In the genomic region with DNA sequence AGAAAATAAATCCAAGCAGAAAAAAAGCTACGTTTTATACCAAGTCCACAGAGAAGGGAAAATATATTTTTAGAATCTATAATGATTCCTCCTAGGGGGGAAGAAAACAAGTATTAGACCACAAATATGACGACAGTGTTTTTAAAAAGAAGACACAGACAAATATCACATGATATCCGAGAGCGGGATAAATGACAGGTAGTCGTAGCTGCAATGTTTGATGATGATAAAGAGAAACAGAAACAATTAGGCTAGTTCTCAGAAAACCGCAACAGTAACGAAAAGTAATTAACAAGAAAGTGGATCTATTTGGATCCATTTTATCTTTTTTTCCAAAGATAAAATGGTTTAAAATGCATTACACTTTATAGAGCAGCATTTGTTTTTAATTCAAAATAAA, we compare ENCODE assay signal across 8 cellular contexts. TPM values are rescaled to one million over a fixed set of nuclear protein-coding genes. Genes with fewer than 3 reads are reported as not detected.
DNase-seq lines count a peak whose midpoint lies in the region; ATAC-seq, FAIRE-seq and TF ChIP-seq lines count a peak whose summit lies in the region.

No MANE protein-coding gene starts in this region.

- DNase-seq in Caco-2 (no peak), endodermal cell (no peak), osteocyte (ENCODE audit: extremely low spot score, unreplicated experiment) (no peak), A172 (ENCODE audit: low spot score) (no peak), GM03348 (ENCODE audit: low spot score) (no peak), D721Med (ENCODE audit: insufficient read length, low spot score) (no peak)

- peaks cover 23% of the 10 kb centered on the region for H3K4me1 Mint-ChIP-seq in Caco-2 (ENCODE audit: low read depth, unreplicated experiment)
- H3K4me1 Mint-ChIP-seq in endodermal cell: peaks cover 30% of the 10 kb centered on the region
- peaks cover 53% of the 10 kb centered on the region for H3K4me1 Mint-ChIP-seq in osteocyte (ENCODE audit: unreplicated experiment)

- peak overlapping the region; percentile 77 for H3K4me3 Mint-ChIP-seq in Caco-2 (ENCODE audit: unreplicated experiment)
- peak overlapping the region; percentile 86 for H3K4me3 Mint-ChIP-seq in endodermal cell
- peak overlapping the region; percentile 86 for H3K4me3 Mint-ChIP-seq in osteocyte (ENCODE audit: unreplicated experiment)

- BruUV-seq in Caco-2 (replicated peaks; lab: Mats Ljungman, UMichigan): no TSS peak

- H3K36me3 ChIP-seq in Caco-2 (ENCODE audit: control insufficient read depth, insufficient read depth, low read length) (no peaks in the 10 kb centered on the region), OCI-LY3 (replicated peaks; ENCODE audit: low read depth, low read length) (peaks cover 21% of the 10 kb centered on the region), endodermal cell (ENCODE audit: control insufficient read depth, insufficient read depth, low read length) (peaks cover 31% of the 10 kb centered on the region)

- TF ChIP-seq CTCF in Caco-2 (IDR thresholded peaks at IDR 0.05; ENCODE audit: insufficient read depth in 1 of 2, low read depth in 1 of 2, low read length in 1 of 2, severe bottlenecking in 1 of 2, unreplicated experiment in 1 of 2) (no peak), OCI-LY3 (IDR thresholded peaks at IDR 0.05; ENCODE audit: low read depth, low read length) (no peak), endodermal cell (conservative IDR thresholded peaks at IDR 0.05) (no peak), osteocyte (IDR thresholded peaks at IDR 0.05) (no peak), D721Med (IDR thresholded peaks at IDR 0.05; ENCODE audit: insufficient read depth, missing control alignments) (no peak)

- H3K27me3 Mint-ChIP-seq in Caco-2 (ENCODE audit: insufficient read depth, unreplicated experiment): no peaks in the 10 kb centered on the region
- no peaks in the 10 kb centered on the region for H3K27me3 Mint-ChIP-seq in endodermal cell (ENCODE audit: insufficient read depth)
- H3K27me3 Mint-ChIP-seq in osteocyte (ENCODE audit: unreplicated experiment): no peaks in the 10 kb centered on the region

- H3K9me3 Mint-ChIP-seq in Caco-2 (ENCODE audit: unreplicated experiment) (no peaks in the 10 kb centered on the region), endodermal cell (peaks cover 19% of the 10 kb centered on the region), osteocyte (ENCODE audit: unreplicated experiment) (no peaks in the 10 kb centered on the region)

- POLR2A ChIA-PET in Caco-2 (lab: Charles Lee): interaction anchor here (2.1 kb wide), 1 partner anchor 21 kb away, joined by 14 read pairs; a partner anchor contains a TSS

- CTCF ChIA-PET in Caco-2 (lab: Charles Lee): interaction anchor here (1.1 to 1.4 kb wide), 2 partner anchors 21 to 200 kb away, joined by 3 to 8 read pairs; no protein-coding TSS in a partner anchor

- H3K4me3 ChIP-seq in Caco-2 (ENCODE audit: low read depth, low read length): peak overlapping the region; percentile 90
- peak overlapping the region; percentile 93 for H3K4me3 ChIP-seq in OCI-LY3 (ENCODE audit: low read length)
- peak overlapping the region; percentile 97 for H3K4me3 ChIP-seq in endodermal cell (ENCODE audit: low read length)

- H3K4me2 ChIP-seq in OCI-LY3 (ENCODE audit: low read length): peak overlapping the region; percentile 87

- H3K9me3 ChIP-seq in Caco-2: no peaks in the 10 kb centered on the region
- no peaks in the 10 kb centered on the region for H3K9me3 ChIP-seq in OCI-LY3 (ENCODE audit: insufficient read depth, low read length)
- peaks cover 18% of the 10 kb centered on the region for H3K9me3 ChIP-seq in endodermal cell (ENCODE audit: control insufficient read depth, low read length)

- peaks cover 4% of the 10 kb centered on the region for H3K36me3 Mint-ChIP-seq in Caco-2 (ENCODE audit: insufficient read depth, unreplicated experiment)
- peaks cover 13% of the 10 kb centered on the region for H3K36me3 Mint-ChIP-seq in endodermal cell (ENCODE audit: low read depth)
- H3K36me3 Mint-ChIP-seq in osteocyte (ENCODE audit: unreplicated experiment): peaks cover 4% of the 10 kb centered on the region

- 25 to 29% methylated on average over 4 to 7 of the region's 7 CpGs for WGBS in endodermal cell (ENCODE audit: insufficient coverage in 1 of 2, insufficient read length in 1 of 2), 2 experiments

- H3K4me1 ChIP-seq in Caco-2 (peaks cover 14% of the 10 kb centered on the region; the same call in 1 of the 2 replicates), OCI-LY3 (ENCODE audit: low read length) (peaks cover 35% of the 10 kb centered on the region), endodermal cell (ENCODE audit: control insufficient read depth, insufficient read depth, low read length) (peaks cover 3% of the 10 kb centered on the region)

- no peak for ATAC-seq in GM18861 (IDR thresholded peaks at IDR 0.05; ENCODE audit: unreplicated experiment)

- H2AFZ ChIP-seq in OCI-LY3 (ENCODE audit: low read depth, low read length): no peak overlapping the region

- H3K9ac ChIP-seq in OCI-LY3 (ENCODE audit: low read length) (peak overlapping the region; percentile 84), endodermal cell (ENCODE audit: extremely low read depth, low read length, poor library complexity, severe bottlenecking) (peak overlapping the region; percentile 71)

- peaks cover 25% of the 10 kb centered on the region for H4K20me1 ChIP-seq in OCI-LY3 (ENCODE audit: insufficient read depth, low read length)

- no peak for FAIRE-seq in D721Med (lab: Jason Lieb, UNC)

- H3K27ac ChIP-seq in OCI-LY3 (ENCODE audit: low read length) (peak overlapping the region; percentile 44; the same call in 1 of the 2 replicates), endodermal cell (ENCODE audit: low read depth, low read length) (no peak overlapping the region)

- peaks cover 51% of the 10 kb centered on the region for H3K79me2 ChIP-seq in OCI-LY3 (ENCODE audit: low read length)

- intact Hi-C loops in Caco-2 (cut with micrococcal nuclease; ENCODE audit: unreplicated experiment): loop anchor here (5.0 to 10.0 kb wide), 2 partner anchors 114 to 221 kb away; no protein-coding TSS in a partner anchor

- H3K27ac Mint-ChIP-seq in Caco-2 (ENCODE audit: unreplicated experiment) (peak overlapping the region; percentile 4), endodermal cell (peak overlapping the region; percentile 85), osteocyte (ENCODE audit: unreplicated experiment) (peak overlapping the region; percentile 4)

- H3K27me3 ChIP-seq in Caco-2 (replicated peaks; ENCODE audit: control insufficient read depth, insufficient read depth, low read length): no peaks in the 10 kb centered on the region
- H3K27me3 ChIP-seq in OCI-LY3 (ENCODE audit: low read depth, low read length): no peaks in the 10 kb centered on the region
- no peaks in the 10 kb centered on the region for H3K27me3 ChIP-seq in endodermal cell (ENCODE audit: control insufficient read depth, insufficient read depth, low read length, poor library complexity, severe bottlenecking)

RNA-seq across cellular contexts. Expression of a gene that starts 0.9 kb away (rescaled TPM):
- 17.7 and 17.9 TPM in 2 replicates for total RNA-seq in Caco-2 (2022)
- 10 to 100 TPM; 17.0 to 22.6 TPM for total RNA-seq in endodermal cell
- polyA plus RNA-seq in endodermal cell (2013, experiment 1 of 2): 17.3 TPM
- 17.0 TPM for polyA plus RNA-seq in endodermal cell (2013, experiment 2 of 2)
- total RNA-seq in osteocyte: 10.2 and 11.7 TPM in 2 replicates
- 19.9 and 60.5 TPM in 2 replicates for total RNA-seq in A172 (2014; rRNA removed; shearing (Covaris generic))

RNA-seq across cellular contexts. Expression of a gene that starts 0.9 kb away (rescaled TPM):
- total RNA-seq in Caco-2 (2022) (1.2 and 1.6 TPM in 2 replicates), endodermal cell (1 to 10 TPM; 2.8 to 2.9 TPM), osteocyte (3.8 and 4.2 TPM in 2 replicates)
- 1.0 TPM for polyA plus RNA-seq in endodermal cell (2013, experiment 1 of 2)
- 0.70 TPM for polyA plus RNA-seq in endodermal cell (2013, experiment 2 of 2)
- 0.24 and 0.62 TPM in 2 replicates for total RNA-seq in A172 (2014; rRNA removed; shearing (Covaris generic))

RNA-seq across cellular contexts. Expression of a gene that starts 20.9 kb away (rescaled TPM):
- total RNA-seq in Caco-2 (2022) (22.1 and 22.3 TPM in 2 replicates), endodermal cell (10 to 100 TPM; 46.0 to 78.8 TPM), osteocyte (74.9 and 81.5 TPM in 2 replicates)
- 44.5 TPM for polyA plus RNA-seq in endodermal cell (2013, experiment 1 of 2)
- polyA plus RNA-seq in endodermal cell (2013, experiment 2 of 2): 46.2 TPM
- 14.6 and 18.4 TPM in 2 replicates for total RNA-seq in A172 (2014; rRNA removed; shearing (Covaris generic))

Comparison
In these comparisons a context has a peak if more than half of its experiments do, and no peak if none do; other contexts are left out.
1. H3K27ac Mint-ChIP-seq: peak in every context shown above with its lines; median percentile 85 in endodermal cell; 4 in Caco-2; 4 in osteocyte.